Comparison of ENCODE assay signal across 9 cellular contexts in genomic region chr16:25367773-25368172, GRCh38.
"Had no signal": no experiment of that assay in that cellular context is flagged by ENCODE, and none has a peak within 500 bp of the region (broad histone marks: within the 10 kb centered on the region; RNA-seq: fewer than 3 reads in every experiment).

No MANE protein-coding gene starts in this region.

- FAIRE-seq: H54, HTR-8/SVneo had no signal

- H2AFZ ChIP-seq: GM23248 had no signal

- H3K4me3 ChIP-seq: GM23248 had no signal

- H3K27ac Mint-ChIP-seq: H9 had no signal

- H3K4me2 ChIP-seq: KMS-11 had no signal

- H3K9ac ChIP-seq: GM23248, KMS-11 had no signal

- H3K27ac ChIP-seq: GM23248, KMS-11 had no signal

- H3K9me3 Mint-ChIP-seq: H9 had no signal

- DNase-seq: GM23248, GOT3, H9, HCEC 1CT, Karpas-422, KBM-7 had no signal

- H3K4me3 Mint-ChIP-seq: H9 had no signal
